In genomic region chr17:59365383-59365981, GRCh38 we compare ENCODE assay signal across 8 cellular contexts. TPM values are rescaled to one million over a fixed set of nuclear protein-coding genes. Genes with fewer than 3 reads are reported as not detected.
DNase-seq lines count a peak whose midpoint lies in the region; ATAC-seq and TF ChIP-seq lines count a peak whose summit lies in the region.

No MANE protein-coding gene starts in this region.

- peak overlapping the region in 1 of 2 donors; percentile 15 for H3K9ac ChIP-seq in duodenal mucosa (ENCODE audit: low read depth in 1 of 2, low read length in 2 of 2)

- TF ChIP-seq CTCF in HL-60 (IDR thresholded peaks at IDR 0.05; ENCODE audit: insufficient read depth, low read length) (no peak), OCI-LY7 (conservative IDR thresholded peaks at IDR 0.05; ENCODE audit: low read length) (no peak), nephron progenitor cell (IDR thresholded peaks at IDR 0.05) (no peak)

- H3K9me3 ChIP-seq in OCI-LY7 (ENCODE audit: low read length) (no peaks in the 10 kb centered on the region), duodenal mucosa (ENCODE audit: control insufficient read depth in 1 of 2, low read length in 2 of 2) (no peaks in the 10 kb centered on the region)

- ATAC-seq in GM21529 (IDR thresholded peaks at IDR 0.05; ENCODE audit: unreplicated experiment) = no peak
- ATAC-seq in HG03469 (IDR thresholded peaks at IDR 0.05; ENCODE audit: unreplicated experiment) = no peak

- H3K36me3 ChIP-seq in OCI-LY7 (ENCODE audit: insufficient read depth, low read length) = no peaks in the 10 kb centered on the region
- peaks cover 0 to 3% of the 10 kb centered on the region in 2 donors for H3K36me3 ChIP-seq in duodenal mucosa (ENCODE audit: control insufficient read depth in 1 of 2, insufficient read depth in 2 of 2, low read length in 2 of 2)

- H3K4me1 ChIP-seq in OCI-LY7 (ENCODE audit: insufficient read depth, low read length, poor library complexity, severe bottlenecking) (peaks cover 58% of the 10 kb centered on the region), duodenal mucosa (ENCODE audit: control insufficient read depth in 1 of 2, insufficient read depth in 2 of 2, low read length in 2 of 2) (peaks cover 60 to 69% of the 10 kb centered on the region in 2 donors)

- no peaks in the 10 kb centered on the region for H3K27me3 ChIP-seq in HL-60 (ENCODE audit: insufficient read depth, poor library complexity, severe bottlenecking)
- H3K27me3 ChIP-seq in duodenal mucosa (ENCODE audit: control insufficient read depth in 1 of 2, insufficient read depth in 2 of 2, low read length in 2 of 2) = no peaks in the 10 kb centered on the region

- no peaks in the 10 kb centered on the region for H3K9me2 ChIP-seq in OCI-LY7 (ENCODE audit: insufficient read depth, low read length)

- no peaks in the 10 kb centered on the region for H3K79me2 ChIP-seq in OCI-LY7 (ENCODE audit: insufficient read depth, low read depth, low read length)

- H3K9me3 Mint-ChIP-seq in nephron progenitor cell = no peaks in the 10 kb centered on the region

- H3K4me1 Mint-ChIP-seq in nephron progenitor cell = peaks cover 96% of the 10 kb centered on the region

- H3K4me3 ChIP-seq in HL-60 (replicated peaks; ENCODE audit: insufficient read depth, low read length) (no peak overlapping the region), OCI-LY7 (ENCODE audit: low read depth, low read length, poor library complexity, severe bottlenecking) (no peak overlapping the region), duodenal mucosa (ENCODE audit: low read depth in 1 of 2, low read length in 2 of 2) (no peak overlapping the region)

- peak overlapping the region; percentile 32 for H3K4me3 Mint-ChIP-seq in nephron progenitor cell

- peak overlapping the region; percentile 96 for H3K27ac Mint-ChIP-seq in nephron progenitor cell

- H3K27ac ChIP-seq in HL-60 (replicated peaks) (peak overlapping the region; percentile 47), OCI-LY7 (ENCODE audit: low read depth, low read length, poor library complexity, severe bottlenecking) (no peak overlapping the region), duodenal mucosa (ENCODE audit: low read depth, low read length) (peak overlapping the region; percentile 48)

- peaks cover 2% of the 10 kb centered on the region for H3K27me3 Mint-ChIP-seq in nephron progenitor cell (ENCODE audit: low read depth, poor library complexity)

- CTCF ChIA-PET in OCI-LY7 (lab: Charles Lee; ENCODE audit: unreplicated experiment) = interaction anchor here (0.6 kb wide), 1 partner anchor 102 kb away, joined by 3 read pairs; no protein-coding TSS in a partner anchor

- H2AFZ ChIP-seq in OCI-LY7 (ENCODE audit: low read length) = peak overlapping the region; percentile 60

- POLR2A ChIA-PET in OCI-LY7 (lab: Charles Lee) = interaction anchor here (0.5 to 1.2 kb wide), 2 partner anchors 9 to 1832 kb away, joined by 3 read pairs; no protein-coding TSS in a partner anchor

- intact Hi-C loops in OCI-LY7 (cut with micrococcal nuclease; ENCODE audit: unreplicated experiment) = no loop called here

- peak overlapping the region; percentile 21; the same call in 1 of the 2 replicates for H3K4me2 ChIP-seq in OCI-LY7 (ENCODE audit: low read length)

- H4K20me1 ChIP-seq in OCI-LY7 (ENCODE audit: insufficient read depth, low read length) = no peaks in the 10 kb centered on the region

- DNase-seq in HL-60 (ENCODE audit: low read depth in 1 of 2, low spot score in 1 of 2) (peak in 1 of 2 experiments; percentile 24), OCI-LY7 (ENCODE audit: low spot score) (peak; percentile 35), nephron progenitor cell (peak; percentile 35), NCI-H446 treated with DMSO at 0.1 percent for 48 hours (lab: John Stamatoyannopoulos, UW) (no peak), DMS79 (lab: John Stamatoyannopoulos, UW) (no peak)

- no TSS peak for BruUV-seq in OCI-LY7 (replicated peaks; lab: Mats Ljungman, UMichigan)

- H3K36me3 Mint-ChIP-seq in nephron progenitor cell (ENCODE audit: low read depth) = peaks cover 8% of the 10 kb centered on the region

RNA-seq across cellular contexts. Expression of gene YPEL2, which starts 34.0 kb away (rescaled TPM):
- total RNA-seq in OCI-LY7 (2014; rRNA removed; shearing (Covaris generic)) = 0.88 and 2.2 TPM in 2 replicates
- 3.1 and 5.1 TPM in 2 replicates for total RNA-seq in OCI-LY7 (2022)

Comparison
In these comparisons a context has a peak if more than half of its experiments do, and no peak if none do; other contexts are left out.
1. DNase-seq: peak in OCI-LY7 (single experiment) and nephron progenitor cell (single experiment); none in NCI-H446 treated with DMSO at 0.1 percent for 48 hours (single experiment) and DMS79 (single experiment).